Comparison of ENCODE assay signal across 30 cellular contexts in genomic region chr3:11297126-11297525, GRCh38.
"Had no signal": no experiment of that assay in that cellular context is flagged by ENCODE, and none has a peak within 500 bp of the region (broad histone marks: within the 10 kb centered on the region; RNA-seq: fewer than 3 reads in every experiment).

No MANE protein-coding gene starts in this region.

- ATAC-seq: left colon, left lung, lower lobe of right lung, natural killer cell, pancreas, right cardiac atrium, sciatic nerve, upper lobe of right lung had no signal

- H3K27ac ChIP-seq: left lung, lower lobe of right lung, pancreas, prostate gland, skin epidermis, suprapubic skin, thoracic aorta, tibial artery, upper lobe of right lung had no signal

- H3K36me3 Mint-ChIP-seq: natural killer cell had no signal

- H3K4me3 ChIP-seq: left lung, lower lobe of right lung, pancreas, prostate gland, skin epidermis, suprapubic skin, thoracic aorta, tibial artery, upper lobe of right lung had no signal

- DNase-seq: hippocampal formation; immature natural killer cell; kidney; left colon; left lung; lower lobe of right lung; mammary epithelial cell; mesendoderm; naive B cell; natural killer cell; nucleus accumbens; pancreas; posterior cingulate gyrus; retina; right cardiac atrium; stimulated activated CD4-positive, alpha-beta T cell treated with anti-CD3 and anti-CD28 coated beads, Interleukin-12 subunit alpha, Interleukin-12 subunit beta, amount 100 ng/mL, for 4 hours; stimulated activated CD4-positive, alpha-beta T cell treated with anti-CD3 and anti-CD28 coated beads, Interleukin-15, amount 100 ng/mL, for 24 hours; stimulated activated CD4-positive, alpha-beta T cell treated with anti-CD3 and anti-CD28 coated beads, Interleukin-2, amount 100 ng/mL, for 24 hours; stimulated activated CD4-positive, alpha-beta T cell treated with anti-CD3 and anti-CD28 coated beads, Interleukin-4, amount 100 ng/mL, for 1 hour; stimulated activated naive CD4-positive, alpha-beta T cell; tibial artery; trophoblast cell; upper lobe of right lung had no signal

- H3K4me3 Mint-ChIP-seq: immature natural killer cell; mesothelial cell of epicardium; natural killer cell; stimulated activated naive CD8-positive, alpha-beta T cell treated with anti-CD3 and anti-CD28 coated beads, Interleukin-15, Interleukin-2, amounts not matched to agents 100 ng/mL and 50 ng/mL, for 24 hours had no signal

- H3K27me3 ChIP-seq: left lung, pancreas, suprapubic skin, tibial artery, upper lobe of right lung had no signal

- H3K9me3 Mint-ChIP-seq: immature natural killer cell; mesothelial cell of epicardium; naive B cell; natural killer cell; stimulated activated naive CD8-positive, alpha-beta T cell treated with anti-CD3 and anti-CD28 coated beads, Interleukin-15, Interleukin-2, amounts not matched to agents 100 ng/mL and 50 ng/mL, for 24 hours had no signal

- H3K27me3 Mint-ChIP-seq: naive B cell; stimulated activated naive CD8-positive, alpha-beta T cell treated with anti-CD3 and anti-CD28 coated beads, Interleukin-15, Interleukin-2, amounts not matched to agents 100 ng/mL and 50 ng/mL, for 24 hours had no signal

- H3K9me3 ChIP-seq: left lung, lower lobe of right lung, pancreas, prostate gland, suprapubic skin, thoracic aorta, tibial artery, upper lobe of right lung had no signal

- H3K4me1 Mint-ChIP-seq: mesothelial cell of epicardium had no signal

- H3K4me1 ChIP-seq: lower lobe of right lung, pancreas, prostate gland, suprapubic skin, tibial artery had no signal

- H3K36me3 ChIP-seq: prostate gland had no signal

- H3K27ac Mint-ChIP-seq: mesothelial cell of epicardium had no signal
